ENCODE assay signal across 8 cellular contexts in the genomic region with DNA sequence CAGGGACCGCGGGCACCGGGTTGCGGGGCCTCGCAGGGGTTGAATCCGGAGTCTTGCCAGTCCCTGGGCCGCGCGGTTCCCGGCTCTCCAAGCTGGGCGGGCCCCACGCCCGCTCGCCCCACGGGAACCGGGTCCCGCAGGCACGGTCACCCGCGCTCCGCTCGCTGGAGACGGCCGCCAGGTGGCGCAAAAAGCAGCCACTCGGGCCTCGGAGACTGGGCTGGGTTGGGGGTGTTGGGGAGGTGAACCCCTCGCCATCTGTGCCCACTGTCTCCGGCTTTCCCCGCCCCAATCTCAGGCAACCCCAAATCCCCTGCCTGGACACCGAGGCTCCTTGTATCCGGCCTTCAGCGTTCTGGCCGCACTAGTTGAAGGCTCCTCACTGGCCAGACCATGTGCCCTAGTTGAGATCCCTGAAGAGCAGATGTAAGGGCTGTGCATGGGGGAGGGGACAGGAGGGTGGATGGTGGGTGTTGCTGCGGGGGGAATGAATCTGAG. TPM values are rescaled to one million over a fixed set of nuclear protein-coding genes. Genes with fewer than 3 reads are reported as not detected.
DNase-seq lines count a peak whose midpoint lies in the region; ATAC-seq and TF ChIP-seq lines count a peak whose summit lies in the region.

No MANE protein-coding gene starts in this region.

- H3K36me3 Mint-ChIP-seq in HFFc6 (ENCODE audit: low read depth): no peaks in the 10 kb centered on the region
- H3K36me3 Mint-ChIP-seq in activated CD4-positive, alpha-beta T cell treated with anti-CD3 and anti-CD28 coated beads for 36 hours (ENCODE audit: low read depth): no peaks in the 10 kb centered on the region

- H3K27me3 Mint-ChIP-seq in HFFc6 (ENCODE audit: insufficient read depth): peaks cover 26% of the 10 kb centered on the region
- H3K27me3 Mint-ChIP-seq in activated CD4-positive, alpha-beta T cell treated with anti-CD3 and anti-CD28 coated beads for 36 hours: peaks cover 29% of the 10 kb centered on the region

- H3K27ac Mint-ChIP-seq in HFFc6: no peak overlapping the region
- no peak overlapping the region for H3K27ac Mint-ChIP-seq in activated CD4-positive, alpha-beta T cell treated with anti-CD3 and anti-CD28 coated beads for 36 hours

- POLR2A ChIA-PET in activated CD4-positive, alpha-beta T cell treated with anti-CD3 and anti-CD28 coated beads for 36 hours (lab: Charles Lee): no interaction called here

- H3K4me3 Mint-ChIP-seq in HFFc6: peak overlapping the region; percentile 21; the same call in 1 of the 2 replicates
- H3K4me3 Mint-ChIP-seq in activated CD4-positive, alpha-beta T cell treated with anti-CD3 and anti-CD28 coated beads for 36 hours: no peak overlapping the region

- peak overlapping the region; percentile 62 for H3K4me3 ChIP-seq in thoracic aorta

- CTCF ChIA-PET in activated CD4-positive, alpha-beta T cell treated with anti-CD3 and anti-CD28 coated beads for 36 hours (lab: Charles Lee): interaction anchor here (1.5 kb wide), 1 partner anchor 7 kb away, joined by 6 read pairs; a partner anchor contains a TSS

- H3K36me3 ChIP-seq in thoracic aorta: no peaks in the 10 kb centered on the region

- peaks cover 6% of the 10 kb centered on the region for H3K4me1 Mint-ChIP-seq in HFFc6 (ENCODE audit: low read depth)
- peaks cover 8% of the 10 kb centered on the region for H3K4me1 Mint-ChIP-seq in activated CD4-positive, alpha-beta T cell treated with anti-CD3 and anti-CD28 coated beads for 36 hours

- TF ChIP-seq CTCF in HFFc6 (IDR thresholded peaks at IDR 0.05): peak; percentile 92
- peak; percentile 77 for TF ChIP-seq CTCF in thoracic aorta (IDR thresholded peaks at IDR 0.05)

- intact Hi-C loops in activated CD4-positive, alpha-beta T cell treated with anti-CD3 and anti-CD28 coated beads for 36 hours (cut with DNase I, micrococcal nuclease): loop anchor here (1.0 kb wide), 3 partner anchors 69 to 180 kb away; no protein-coding TSS in a partner anchor

- peaks cover 7 to 25% of the 10 kb centered on the region in 2 donors for H3K4me1 ChIP-seq in thoracic aorta (ENCODE audit: control insufficient read depth in 1 of 2, low read depth in 2 of 2)

- no peaks in the 10 kb centered on the region for H3K9me3 Mint-ChIP-seq in HFFc6
- no peaks in the 10 kb centered on the region for H3K9me3 Mint-ChIP-seq in activated CD4-positive, alpha-beta T cell treated with anti-CD3 and anti-CD28 coated beads for 36 hours (ENCODE audit: low read depth)

- H3K27me3 ChIP-seq in thoracic aorta (replicated peaks; ENCODE audit: insufficient read depth): peaks cover 8% of the 10 kb centered on the region

- H3K27ac ChIP-seq in thoracic aorta: no peak overlapping the region

- no peaks in the 10 kb centered on the region for H3K9me3 ChIP-seq in thoracic aorta

- DNase-seq in AG08396 (ENCODE audit: low spot score) (peak; percentile 63), HFFc6 (no peak), midbrain (lab: John Stamatoyannopoulos, UW) (peak; percentile 65), thoracic aorta (ENCODE audit: low spot score) (no peak), foreskin melanocyte (no peak)
- peak; percentile 74 for DNase-seq in activated CD4-positive, alpha-beta T cell treated with anti-CD3 and anti-CD28 coated beads for 36 hours
- DNase-seq in effector CD4-positive, alpha-beta T cell: peak; percentile 65

- peak; percentile 48 for ATAC-seq in activated CD4-positive, alpha-beta T cell treated with anti-CD3 and anti-CD28 coated beads for 36 hours
- ATAC-seq in thoracic aorta (ENCODE audit: insufficient number of reproducible peaks, low FRiP score, low read depth): no peak
- no peak for ATAC-seq in GM18502 (IDR thresholded peaks at IDR 0.05; ENCODE audit: poor library complexity, unreplicated experiment)

RNA-seq across cellular contexts. Expression of a gene that starts 1.5 kb away (rescaled TPM):
- under 1 TPM in 1 of 6 experiments, not detected in 5; 0.31 TPM for total RNA-seq in HFFc6 (2021; fragmentation: NEBNext Ultra II Directional; extraction: Animal tissue kit (Norgen Biotek cat#: 25700))
- total RNA-seq in activated CD4-positive, alpha-beta T cell treated with anti-CD3 and anti-CD28 coated beads for 36 hours: under 1 TPM in 1 of 2 experiments, not detected in 1; 0.09 TPM
- 1 to 10 TPM; 3.7 to 5.1 TPM for total RNA-seq in thoracic aorta

RNA-seq across cellular contexts. Expression of a gene that starts 7.6 kb away (rescaled TPM):
- total RNA-seq in HFFc6 (2021; fragmentation: NEBNext Ultra II Directional; extraction: Animal tissue kit (Norgen Biotek cat#: 25700)): 1 to 10 TPM; 3.2 to 3.6 (median 3.5) TPM
- 1 to 10 TPM; 1.5 to 1.7 TPM for total RNA-seq in activated CD4-positive, alpha-beta T cell treated with anti-CD3 and anti-CD28 coated beads for 36 hours
- 1 to 10 TPM; 2.7 to 4.1 TPM for total RNA-seq in thoracic aorta

RNA-seq across cellular contexts. Expression of a gene that starts 22.3 kb away (rescaled TPM):
- 100 to 1,000 TPM; 111 to 154 (median 133) TPM for total RNA-seq in HFFc6 (2021; fragmentation: NEBNext Ultra II Directional; extraction: Animal tissue kit (Norgen Biotek cat#: 25700))
- 100 to 1,000 TPM; 253 to 260 TPM for total RNA-seq in activated CD4-positive, alpha-beta T cell treated with anti-CD3 and anti-CD28 coated beads for 36 hours
- total RNA-seq in thoracic aorta: 100 to 1,000 TPM; 109 TPM

RNA-seq across cellular contexts. Expression of a gene that starts 30.0 kb away (rescaled TPM):
- 100 to 1,000 TPM; 125 to 148 (median 140) TPM for total RNA-seq in HFFc6 (2021; fragmentation: NEBNext Ultra II Directional; extraction: Animal tissue kit (Norgen Biotek cat#: 25700))
- 10 to 100 TPM; 22.2 to 31.1 TPM for total RNA-seq in activated CD4-positive, alpha-beta T cell treated with anti-CD3 and anti-CD28 coated beads for 36 hours
- total RNA-seq in thoracic aorta: 100 to 1,000 TPM in 1 of 2 donors, 10 to 100 TPM in 1; 71.9 to 103 TPM

RNA-seq across cellular contexts. Expression of a gene that starts 44.6 kb away (rescaled TPM):
- 10 to 100 TPM; 19.3 to 26.2 (median 21.7) TPM for total RNA-seq in HFFc6 (2021; fragmentation: NEBNext Ultra II Directional; extraction: Animal tissue kit (Norgen Biotek cat#: 25700))
- total RNA-seq in activated CD4-positive, alpha-beta T cell treated with anti-CD3 and anti-CD28 coated beads for 36 hours: 10 to 100 TPM; 13.6 to 15.6 TPM
- 10 to 100 TPM; 20.0 to 25.2 TPM for total RNA-seq in thoracic aorta

Comparison
In these comparisons a context has a peak if more than half of its experiments do, and no peak if none do; other contexts are left out.
1. DNase-seq: peak in AG08396 (single experiment), activated CD4-positive, alpha-beta T cell treated with anti-CD3 and anti-CD28 coated beads for 36 hours (single experiment), effector CD4-positive, alpha-beta T cell (single experiment) and midbrain (single experiment); none in HFFc6 (single experiment), thoracic aorta (single experiment) and foreskin melanocyte (single experiment).